ENCODE assay signal across 8 cellular contexts in the genomic region with DNA sequence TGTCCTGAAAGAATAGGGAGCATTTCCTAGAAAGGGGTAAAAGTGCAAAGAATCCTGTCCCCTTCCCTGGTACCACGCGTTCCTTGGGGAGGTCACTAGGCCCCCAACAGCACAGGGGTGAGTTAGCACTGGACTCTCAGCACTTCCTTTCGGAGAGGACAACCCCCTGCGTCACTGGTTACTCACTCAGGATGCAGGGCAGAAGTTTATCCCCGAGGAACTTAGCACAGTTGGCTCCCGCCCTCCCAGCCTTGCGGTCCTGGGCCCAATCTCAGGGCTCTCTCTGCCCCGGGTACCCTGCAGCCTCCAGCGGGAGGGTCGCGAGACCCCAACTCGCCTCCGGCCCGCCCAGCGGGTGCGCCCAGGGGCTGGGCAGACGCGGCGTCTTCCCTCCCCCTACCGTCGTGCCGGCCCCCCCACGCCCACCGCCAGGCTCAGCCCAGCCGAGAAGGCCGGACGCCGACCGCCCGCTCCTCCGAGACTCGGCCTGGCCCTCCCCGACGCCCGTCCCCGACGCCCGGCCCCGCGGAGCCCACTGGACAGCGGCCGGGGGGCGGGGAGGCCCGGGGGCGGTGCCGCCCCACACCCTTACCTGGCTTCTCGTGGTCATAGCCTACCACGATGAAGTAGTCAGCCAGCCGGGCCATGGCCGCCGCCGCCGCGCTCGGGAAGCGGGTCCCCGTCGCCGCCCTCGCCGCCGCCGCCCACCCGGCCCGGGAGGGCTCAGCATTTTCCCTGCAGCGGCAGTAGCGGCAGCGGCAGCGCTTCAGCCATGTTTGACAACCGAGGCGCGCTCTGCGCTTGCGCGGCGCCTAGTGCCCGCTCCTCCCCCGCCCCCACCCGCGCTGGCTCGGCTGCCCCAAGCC. TPM values are rescaled to one million over a fixed set of nuclear protein-coding genes. Genes with fewer than 3 reads are reported as not detected.
A peak's percentile ranks its signal among the peaks of the same experiment; 100 is the strongest.
DNase-seq lines count a peak whose midpoint lies in the region; ATAC-seq and TF ChIP-seq lines count a peak whose summit lies in the region.

Gene SBF2, minus strand, starts transcription at position 797 of the 866 bp plus-strand sequence. Its CDS starts 150 bp downstream, at position 647.

- peak within 1 kb of the TSS; percentile 94 to 95 for H3K27ac ChIP-seq in left lung

- intact Hi-C loops in left lung (cut with DNase I): no loop called here

- H3K4me3 ChIP-seq in left lung: peak within 1 kb of the TSS; percentile 70 to 78

- H3K27me3 ChIP-seq in left lung: peaks cover 6 to 32% of the 10 kb centered on the region in 2 donors

- H3K4me1 ChIP-seq in left lung: peaks cover 9 to 76% of the 10 kb centered on the region in 2 donors

- H3K9me3 ChIP-seq in left lung: no peaks in the 10 kb centered on the region

- no peak for TF ChIP-seq CTCF in left lung (IDR thresholded peaks at IDR 0.05)

- DNase-seq in GM03348 (ENCODE audit: low spot score) (peak; percentile 91), NCI-H345 (lab: John Stamatoyannopoulos, UW) (peak; percentile 83), dermis microvascular lymphatic vessel endothelial cell (ENCODE audit: low read depth in 2 of 2) (peak; percentile 85 to 93), left lung (peak; percentile 87 to 96)
- DNase-seq in activated CD4-positive, alpha-beta T cell treated with anti-CD3 and anti-CD28 coated beads, Interleukin-2, amount 50 U/mL, for 48 hours: peak; percentile 76 to 80
- DNase-seq in stimulated activated CD4-positive, alpha-beta T cell treated with anti-CD3 and anti-CD28 coated beads, Interleukin-1b, Interleukin-23, amount 100 ng/mL, for 48 hours: peak; percentile 72

- ATAC-seq in HG02623 (IDR thresholded peaks at IDR 0.05; ENCODE audit: unreplicated experiment): peak; percentile 30
- ATAC-seq in left lung: peak; percentile 84
- no peak for ATAC-seq in HG02973 (IDR thresholded peaks at IDR 0.05; ENCODE audit: unreplicated experiment)

- H3K36me3 ChIP-seq in left lung: no peaks in the 10 kb centered on the region

RNA-seq across cellular contexts. Expression of gene SBF2, which starts in this region (rescaled TPM):
- total RNA-seq in dermis microvascular lymphatic vessel endothelial cell (31.7 and 49.2 TPM in 2 replicates), left lung (10 to 100 TPM; 25.7 to 34.0 TPM)
